In genomic region chr7:2645274-2645868, GRCh38 we compare ENCODE assay signal across 9 cellular contexts. TPM values are rescaled to one million over a fixed set of nuclear protein-coding genes. Genes with fewer than 3 reads are reported as not detected.
DNase-seq lines count a peak whose midpoint lies in the region; ATAC-seq, FAIRE-seq and TF ChIP-seq lines count a peak whose summit lies in the region.
"Had no signal": no experiment of that assay in that cellular context is flagged by ENCODE, and none has a peak within 500 bp of the region (broad histone marks: within the 10 kb centered on the region; RNA-seq: fewer than 3 reads in every experiment).

No MANE protein-coding gene starts in this region.

- no peaks in the 10 kb centered on the region for H3K27me3 Mint-ChIP-seq in endodermal cell (ENCODE audit: insufficient read depth)

- no peak overlapping the region for H3K9ac ChIP-seq in endodermal cell (ENCODE audit: extremely low read depth, low read length, poor library complexity, severe bottlenecking)

- peak; percentile 52 for DNase-seq in GM18507 (ENCODE audit: extremely low spot score, insufficient read length, low read depth)
- peak in 2 of 3 donors; percentile 83 to 86 for DNase-seq in Peyer's patch
- peak; percentile 70 for DNase-seq in endodermal cell
- DNase-seq in NCI-H2107 (lab: John Stamatoyannopoulos, UW): no peak
- no peak for DNase-seq in T1000 (lab: John Stamatoyannopoulos, UW)
- no peak for DNase-seq in central memory CD4-positive, alpha-beta T cell
- no peak for DNase-seq in coronary artery (ENCODE audit: low spot score)

- H3K36me3 Mint-ChIP-seq in endodermal cell (ENCODE audit: low read depth): peaks cover 4% of the 10 kb centered on the region

- peak; percentile 88 for FAIRE-seq in GM18507 (lab: Jason Lieb, UNC)

- H3K27ac ChIP-seq in Peyer's patch: peak overlapping the region in 2 of 4 donors; percentile 18 to 68
- H3K27ac ChIP-seq in endodermal cell (ENCODE audit: low read depth, low read length): peak overlapping the region; percentile 78
- no peak overlapping the region for H3K27ac ChIP-seq in coronary artery
- H3K27ac ChIP-seq: thoracic aorta had no signal

- no peaks in the 10 kb centered on the region for H3K9me3 ChIP-seq in Peyer's patch
- no peaks in the 10 kb centered on the region for H3K9me3 ChIP-seq in endodermal cell (ENCODE audit: control insufficient read depth, low read length)
- H3K9me3 ChIP-seq: thoracic aorta had no signal

- no peaks in the 10 kb centered on the region for H3K9me3 Mint-ChIP-seq in endodermal cell

- no peak for TF ChIP-seq POLR2A in Peyer's patch (IDR thresholded peaks at IDR 0.05)

- H3K4me1 Mint-ChIP-seq in endodermal cell: peaks cover 9% of the 10 kb centered on the region

- peaks cover 0 to 31% (median 0%) of the 10 kb centered on the region in 3 donors for H3K36me3 ChIP-seq in Peyer's patch
- H3K36me3 ChIP-seq in endodermal cell (ENCODE audit: control insufficient read depth, insufficient read depth, low read length): peaks cover 17% of the 10 kb centered on the region

- TF ChIP-seq CTCF in Peyer's patch (IDR thresholded peaks at IDR 0.05) (no peak), endodermal cell (conservative IDR thresholded peaks at IDR 0.05) (no peak), coronary artery (IDR thresholded peaks at IDR 0.05) (no peak)

- H3K4me3 ChIP-seq in Peyer's patch (peak overlapping the region in 1 of 4 donors; percentile 20), endodermal cell (ENCODE audit: low read length) (no peak overlapping the region), coronary artery (no peak overlapping the region)
- H3K4me3 ChIP-seq: thoracic aorta had no signal

- peak overlapping the region; percentile 87 for H3K27ac Mint-ChIP-seq in endodermal cell

- no peak overlapping the region for H3K4me3 Mint-ChIP-seq in endodermal cell

- H3K4me1 ChIP-seq in Peyer's patch: peaks cover 0 to 32% (median 26%) of the 10 kb centered on the region in 4 donors
- H3K4me1 ChIP-seq in endodermal cell (ENCODE audit: control insufficient read depth, insufficient read depth, low read length): no peaks in the 10 kb centered on the region

- H3K27me3 ChIP-seq in Peyer's patch (no peaks in the 10 kb centered on the region), endodermal cell (ENCODE audit: control insufficient read depth, insufficient read depth, low read length, poor library complexity, severe bottlenecking) (no peaks in the 10 kb centered on the region)

- WGBS in endodermal cell (ENCODE audit: insufficient coverage in 1 of 2, insufficient read length in 1 of 2), 2 experiments: 72 to 88% methylated on average over 13 to 14 of the region's 14 CpGs

- ATAC-seq in HG02623 (IDR thresholded peaks at IDR 0.05; ENCODE audit: unreplicated experiment): peak; percentile 44

RNA-seq across cellular contexts. Expression of gene TTYH3, which starts 13.6 kb away (rescaled TPM):
- total RNA-seq in Peyer's patch (10 to 100 TPM; 61.8 to 99.9 (median 83.4) TPM), endodermal cell (100 to 1,000 TPM; 145 to 152 TPM)
- polyA plus RNA-seq in endodermal cell (2013, experiment 1 of 2): 164 TPM
- 151 TPM for polyA plus RNA-seq in endodermal cell (2013, experiment 2 of 2)

RNA-seq across cellular contexts. Expression of gene AMZ1, which starts 42.6 kb away (rescaled TPM):
- under 1 TPM in 1 of 4 donors, not detected in 3; 0.67 TPM for total RNA-seq in Peyer's patch
- 1 to 10 TPM in 1 of 2 donors, under 1 TPM in 1; 0.66 to 1.6 TPM for total RNA-seq in endodermal cell
- polyA plus RNA-seq in endodermal cell (2013, experiment 1 of 2): 0.07 TPM
- not detected for polyA plus RNA-seq in endodermal cell (2013, experiment 2 of 2)

Comparison
In these comparisons a context has a peak if more than half of its experiments do, and no peak if none do; other contexts are left out.
1. DNase-seq: peak in GM18507 (single experiment), Peyer's patch (2 of 3) and endodermal cell (single experiment); none in NCI-H2107 (single experiment), T1000 (single experiment), central memory CD4-positive, alpha-beta T cell (single experiment) and coronary artery (single experiment).